In genomic region chr19:4442846-4443146, GRCh38 we compare ENCODE assay signal across 2 cellular contexts.
TF ChIP-seq lines count a peak whose summit lies in the region.

No MANE protein-coding gene starts in this region.

TF ChIP-seq in PFSK-1, 5 proteins besides CTCF, POLR2A, EP300 and RAD21:
- TF ChIP-seq SIN3A (IDR thresholded peaks at IDR 0.05; ENCODE audit: borderline replicate concordance, insufficient read depth, low read length), result no peak
- 0 out of 2 replicates have a peak, but pooled peaks have one; percentile 7 for TF ChIP-seq POLR2AphosphoS5 (IDR thresholded peaks at IDR 0.05; ENCODE audit: low read depth, low read length)
- no peak for TF ChIP-seq TAF1 (IDR thresholded peaks at IDR 0.05; ENCODE audit: borderline replicate concordance, insufficient read depth, low read length)
- no peak for TF ChIP-seq FOXP2 (optimal IDR thresholded peaks at IDR 0.05; ENCODE audit: borderline replicate concordance, extremely low read depth, extremely low read length, insufficient read depth)
TF ChIP-seq in PFSK-1: peak in this region for 1.

TF ChIP-seq in endothelial cell of umbilical vein, 7 proteins besides CTCF, POLR2A, EP300 and RAD21:
- no peak for TF ChIP-seq POLR2AphosphoS5 (IDR thresholded peaks at IDR 0.05; ENCODE audit: insufficient read depth, low read depth, low read length)
- TF ChIP-seq GATA2 (IDR thresholded peaks at IDR 0.05; ENCODE audit: insufficient read depth, insufficient read length, low read depth, low read length), result no peak
- TF ChIP-seq MAX (IDR thresholded peaks at IDR 0.05; ENCODE audit: insufficient read depth, insufficient read length), result no peak
- TF ChIP-seq MYC (IDR thresholded peaks at IDR 0.05; ENCODE audit: low read depth, low read length), result no peak
- TF ChIP-seq JUN (IDR thresholded peaks at IDR 0.05; ENCODE audit: borderline replicate concordance, insufficient read depth, insufficient read length, low read depth), result no peak
- no peak for TF ChIP-seq EZH2 (IDR thresholded peaks at IDR 0.05; ENCODE audit: borderline replicate concordance, low read depth, low read length, severe bottlenecking)
- no peak for TF ChIP-seq FOS (IDR thresholded peaks at IDR 0.05; ENCODE audit: borderline replicate concordance, insufficient read depth, low read length)
